Comparison of ENCODE assay signal across 8 cellular contexts in the genomic region with DNA sequence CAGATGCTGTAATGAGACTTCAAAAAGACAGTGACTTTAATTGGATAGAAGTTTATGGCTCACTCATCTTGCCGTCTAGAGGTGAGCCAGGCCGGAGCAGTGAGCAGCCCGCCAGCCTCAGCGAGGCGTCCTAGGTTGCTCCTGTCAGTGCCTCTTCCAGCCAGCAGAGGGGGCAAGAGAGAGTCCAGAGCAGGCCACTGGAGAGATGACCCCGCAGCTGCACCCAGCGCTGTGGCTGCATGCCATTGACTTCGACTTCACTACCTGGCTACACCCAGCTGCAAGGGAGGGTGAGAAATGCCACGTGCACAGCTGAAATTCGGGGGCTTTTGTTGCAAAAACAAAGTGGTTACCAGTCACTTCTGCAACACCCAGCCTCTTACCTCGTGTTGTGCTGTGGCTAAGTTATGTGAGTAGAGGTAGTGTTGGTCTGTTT. TPM values are rescaled to one million over a fixed set of nuclear protein-coding genes. Genes with fewer than 3 reads are reported as not detected.
DNase-seq lines count a peak whose midpoint lies in the region; ATAC-seq and TF ChIP-seq lines count a peak whose summit lies in the region.

No MANE protein-coding gene starts in this region.

- CTCF ChIA-PET in CD8-positive, alpha-beta T cell (lab: Charles Lee) = interaction anchor here (0.6 to 8.8 kb wide), 39 partner anchors 8 to 393 kb away, joined by 3 to 248 read pairs (median 4); a partner anchor contains a TSS
- CTCF ChIA-PET in activated CD4-positive, alpha-beta memory T cell treated with anti-CD3 and anti-CD28 coated beads for 36 hours (lab: Charles Lee) = interaction anchor here (0.6 to 15.1 kb wide), 22 partner anchors 10 to 1993 kb away, joined by 3 to 384 read pairs (median 4); a partner anchor contains a TSS

- peaks cover 9% of the 10 kb centered on the region for H3K4me1 ChIP-seq in CD8-positive, alpha-beta T cell (ENCODE audit: insufficient read depth, low read length)
- H3K4me1 ChIP-seq in effector memory CD4-positive, alpha-beta T cell (ENCODE audit: control insufficient read depth, insufficient read depth, low read length, poor library complexity, severe bottlenecking) = peaks cover 5% of the 10 kb centered on the region
- H3K4me1 ChIP-seq in mesendoderm (ENCODE audit: control insufficient read depth, low read depth, low read length) = no peaks in the 10 kb centered on the region

- H3K23ac ChIP-seq in mesendoderm (ENCODE audit: low read length) = no peak overlapping the region

- H4K5ac ChIP-seq in mesendoderm (ENCODE audit: low read length) = no peak overlapping the region

- no peaks in the 10 kb centered on the region for H3K9me3 ChIP-seq in CD8-positive, alpha-beta T cell (ENCODE audit: low read length)
- no peaks in the 10 kb centered on the region for H3K9me3 ChIP-seq in effector memory CD4-positive, alpha-beta T cell (ENCODE audit: control insufficient read depth, low read length)

- ATAC-seq in CD8-positive, alpha-beta T cell = peak; percentile 97
- ATAC-seq in GM19324 (IDR thresholded peaks at IDR 0.05; ENCODE audit: low FRiP score, unreplicated experiment) (peak; percentile 90), HG03354 (IDR thresholded peaks at IDR 0.05; ENCODE audit: poor library complexity, severe bottlenecking, unreplicated experiment) (peak; percentile 98)

- no peak overlapping the region for H4K8ac ChIP-seq in mesendoderm (ENCODE audit: low read depth, low read length)

- POLR2A ChIA-PET in CD8-positive, alpha-beta T cell (lab: Charles Lee) = interaction anchor here (0.9 to 1.3 kb wide), 3 partner anchors 61 to 80 kb away, joined by 3 to 6 read pairs (median 4); no protein-coding TSS in a partner anchor
- POLR2A ChIA-PET in activated CD4-positive, alpha-beta memory T cell treated with anti-CD3 and anti-CD28 coated beads for 36 hours (lab: Charles Lee) = no interaction called here

- TF ChIP-seq CTCF in CD8-positive, alpha-beta T cell (IDR thresholded peaks at IDR 0.05) = peak; percentile 96

- no peak overlapping the region for H3K27ac ChIP-seq in CD8-positive, alpha-beta T cell (ENCODE audit: low read depth, low read length)
- no peak overlapping the region for H3K27ac ChIP-seq in effector memory CD4-positive, alpha-beta T cell (ENCODE audit: insufficient read depth, low read length, poor library complexity, severe bottlenecking)
- H3K27ac ChIP-seq in mesendoderm (ENCODE audit: low read depth, low read length) = no peak overlapping the region

- H3K4me3 ChIP-seq in CD8-positive, alpha-beta T cell (ENCODE audit: low read depth, low read length) = no peak overlapping the region
- no peak overlapping the region for H3K4me3 ChIP-seq in effector memory CD4-positive, alpha-beta T cell (ENCODE audit: insufficient read depth, low read depth, low read length, poor library complexity, severe bottlenecking)
- H3K4me3 ChIP-seq in mesendoderm (ENCODE audit: low read length) = no peak overlapping the region

- H3K27ac Mint-ChIP-seq in CD8-positive, alpha-beta T cell = peak overlapping the region; percentile 64
- H3K27ac Mint-ChIP-seq in activated CD4-positive, alpha-beta memory T cell treated with anti-CD3 and anti-CD28 coated beads for 36 hours = no peak overlapping the region

- H3K56ac ChIP-seq in mesendoderm (ENCODE audit: low read length) = no peak overlapping the region

- H2BK5ac ChIP-seq in mesendoderm (ENCODE audit: low read length) = no peak overlapping the region

- no peak overlapping the region for H3K18ac ChIP-seq in mesendoderm (ENCODE audit: low read length)

- no peak overlapping the region for H2AK5ac ChIP-seq in mesendoderm (ENCODE audit: low read length)

- H3K79me1 ChIP-seq in mesendoderm (ENCODE audit: low read length) = no peaks in the 10 kb centered on the region

- no peak overlapping the region for H2BK15ac ChIP-seq in mesendoderm (replicated peaks; ENCODE audit: low read depth)

- H3K4me1 Mint-ChIP-seq in CD8-positive, alpha-beta T cell (ENCODE audit: low read depth) = peaks cover 18% of the 10 kb centered on the region
- peaks cover 5% of the 10 kb centered on the region for H3K4me1 Mint-ChIP-seq in activated CD4-positive, alpha-beta memory T cell treated with anti-CD3 and anti-CD28 coated beads for 36 hours (ENCODE audit: low read depth)

- peaks cover 14% of the 10 kb centered on the region for H3K36me3 ChIP-seq in CD8-positive, alpha-beta T cell (ENCODE audit: insufficient read depth, low read length)
- peaks cover 15% of the 10 kb centered on the region for H3K36me3 ChIP-seq in effector memory CD4-positive, alpha-beta T cell (ENCODE audit: control insufficient read depth, insufficient read depth, low read length)
- H3K36me3 ChIP-seq in mesendoderm (ENCODE audit: control insufficient read depth, insufficient read depth, low read length) = peaks cover 1% of the 10 kb centered on the region

- no peak overlapping the region for H2BK120ac ChIP-seq in mesendoderm (ENCODE audit: low read depth, low read length)

- no peaks in the 10 kb centered on the region for H3K9me3 Mint-ChIP-seq in CD8-positive, alpha-beta T cell
- no peaks in the 10 kb centered on the region for H3K9me3 Mint-ChIP-seq in activated CD4-positive, alpha-beta memory T cell treated with anti-CD3 and anti-CD28 coated beads for 36 hours

- no peak overlapping the region for H3K4me3 Mint-ChIP-seq in CD8-positive, alpha-beta T cell
- no peak overlapping the region for H3K4me3 Mint-ChIP-seq in activated CD4-positive, alpha-beta memory T cell treated with anti-CD3 and anti-CD28 coated beads for 36 hours

- no peaks in the 10 kb centered on the region for H3K27me3 ChIP-seq in CD8-positive, alpha-beta T cell (ENCODE audit: insufficient read depth, low read length)
- H3K27me3 ChIP-seq in effector memory CD4-positive, alpha-beta T cell (replicated peaks; ENCODE audit: control insufficient read depth, insufficient read depth, low read length, poor library complexity, severe bottlenecking) = no peaks in the 10 kb centered on the region
- no peaks in the 10 kb centered on the region for H3K27me3 ChIP-seq in mesendoderm (ENCODE audit: insufficient read depth, low read length, poor library complexity)

- peaks cover 60% of the 10 kb centered on the region for H3K36me3 Mint-ChIP-seq in CD8-positive, alpha-beta T cell
- H3K36me3 Mint-ChIP-seq in activated CD4-positive, alpha-beta memory T cell treated with anti-CD3 and anti-CD28 coated beads for 36 hours = peaks cover 14% of the 10 kb centered on the region

- H3K79me2 ChIP-seq in mesendoderm (ENCODE audit: control insufficient read depth, insufficient read depth, low read length) = no peaks in the 10 kb centered on the region

- intact Hi-C loops in CD8-positive, alpha-beta T cell (cut with DNase I, micrococcal nuclease) = loop anchor here (1.0 to 5.0 kb wide), 5 partner anchors 16 to 391 kb away; no protein-coding TSS in a partner anchor
- intact Hi-C loops in activated CD4-positive, alpha-beta memory T cell treated with anti-CD3 and anti-CD28 coated beads for 36 hours (cut with micrococcal nuclease) = loop anchor here (1.0 to 5.0 kb wide), 3 partner anchors 16 to 80 kb away; no protein-coding TSS in a partner anchor

- no peak overlapping the region for H3K9ac ChIP-seq in mesendoderm (ENCODE audit: low read length)

- peak; percentile 56 to 84 (median 73) for DNase-seq in CD8-positive, alpha-beta T cell
- peak; percentile 68 for DNase-seq in NCI-H526 treated with DMSO at 0.1 percent for 48 hours (lab: John Stamatoyannopoulos, UW)
- DNase-seq in activated CD4-positive, alpha-beta memory T cell treated with anti-CD3 and anti-CD28 coated beads for 36 hours = peak; percentile 87
- DNase-seq in effector memory CD4-positive, alpha-beta T cell = peak; percentile 57 to 68 (median 62)
- peak; percentile 90 for DNase-seq in mesendoderm
- DNase-seq in stimulated activated CD8-positive, alpha-beta memory T cell treated with anti-CD3 and anti-CD28 coated beads, Interleukin-15, amount 100 ng/mL, for 48 hours (ENCODE audit: low read depth in 2 of 2) = peak; percentile 58 to 63

- no CpG with 5 or more reads among the region's 11 CpGs for WGBS in mesendoderm (ENCODE audit: extremely low coverage, insufficient coverage, low lambda C conversion rate)

- H3K27me3 Mint-ChIP-seq in CD8-positive, alpha-beta T cell (ENCODE audit: low read depth) = no peaks in the 10 kb centered on the region
- no peaks in the 10 kb centered on the region for H3K27me3 Mint-ChIP-seq in activated CD4-positive, alpha-beta memory T cell treated with anti-CD3 and anti-CD28 coated beads for 36 hours

- no peak overlapping the region for H3K4me2 ChIP-seq in mesendoderm (ENCODE audit: low read length)

- no peak overlapping the region for H3K4ac ChIP-seq in mesendoderm (ENCODE audit: low read depth, low read length)

RNA-seq across cellular contexts. Expression of a gene that starts 26.5 kb away (rescaled TPM):
- 10 to 100 TPM; 78.4 to 81.2 TPM for total RNA-seq in CD8-positive, alpha-beta T cell
- total RNA-seq in activated CD4-positive, alpha-beta memory T cell treated with anti-CD3 and anti-CD28 coated beads for 36 hours = 10 to 100 TPM; 48.0 to 48.6 TPM
- 42.7 TPM for polyA plus RNA-seq in mesendoderm (2013, experiment 1 of 2)
- polyA plus RNA-seq in mesendoderm (2013, experiment 2 of 2) = 43.4 TPM

RNA-seq across cellular contexts. Expression of a gene that starts 41.7 kb away (rescaled TPM):
- total RNA-seq in CD8-positive, alpha-beta T cell = 1 to 10 TPM; 5.7 to 6.5 TPM
- total RNA-seq in activated CD4-positive, alpha-beta memory T cell treated with anti-CD3 and anti-CD28 coated beads for 36 hours = under 1 TPM; 0.17 to 0.43 TPM
- polyA plus RNA-seq in mesendoderm (2013, experiment 1 of 2) = 1.5 TPM
- polyA plus RNA-seq in mesendoderm (2013, experiment 2 of 2) = 1.4 TPM

Comparison
In these comparisons a context has a peak if more than half of its experiments do, and no peak if none do; other contexts are left out.
1. RNA of a gene that starts 41.7 kb away (total RNA-seq): 5.7 to 6.5 TPM in CD8-positive, alpha-beta T cell; 0.17 to 0.43 TPM in activated CD4-positive, alpha-beta memory T cell treated with anti-CD3 and anti-CD28 coated beads for 36 hours; every median in the first group is over 4 times any median in the second.
2. Peak in every context shown above with its lines, with median percentiles within 50 percentile points of each other: ATAC-seq and DNase-seq.